ENCODE assay signal across 38 cellular contexts in the genomic region with DNA sequence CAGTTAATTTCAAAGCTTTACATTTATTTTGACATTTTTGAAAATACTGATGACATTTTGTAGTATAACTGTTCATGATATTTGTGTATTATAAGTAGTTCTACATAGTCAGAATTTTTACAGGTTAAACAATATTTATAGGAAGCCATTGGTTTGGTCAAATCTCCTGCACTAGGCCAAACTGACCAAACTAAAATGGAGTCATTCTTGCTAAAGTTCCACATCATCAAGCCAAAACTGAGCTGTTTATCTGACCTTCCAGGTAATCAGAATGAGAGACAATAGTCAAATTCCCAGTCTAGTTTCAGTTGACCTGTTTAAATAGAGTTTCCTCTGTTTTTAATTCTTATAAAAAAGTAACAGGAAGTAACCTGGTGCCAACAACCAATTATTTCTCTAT.
"Had no signal": no experiment of that assay in that cellular context is flagged by ENCODE, and none has a peak within 500 bp of the region (broad histone marks: within the 10 kb centered on the region; RNA-seq: fewer than 3 reads in every experiment).

No MANE protein-coding gene starts in this region.

- DNase-seq: activated CD4-positive, alpha-beta memory T cell treated with anti-CD3 and anti-CD28 coated beads, Interleukin-2, amount 10 ng/mL, durations not matched to agents 7 days and 5 days; activated CD4-positive, alpha-beta T cell treated with anti-CD3 and anti-CD28 coated beads for 1 hour; activated CD4-positive, alpha-beta T cell treated with anti-CD3 and anti-CD28 coated beads for 36 hours; activated CD4-positive, alpha-beta T cell treated with anti-CD3 and anti-CD28 coated beads for 48 hours; activated CD4-positive, alpha-beta T cell treated with anti-CD3 and anti-CD28 coated beads, Interleukin-2, amount 10 ng/mL, durations not matched to agents 7 days and 5 days; activated CD4-positive, alpha-beta T cell treated with anti-CD3 and anti-CD28 coated beads, Interleukin-2, amount 50 U/mL, for 48 hours; activated CD4-positive, CD25-positive, alpha-beta regulatory T cell; activated CD8-positive, alpha-beta memory T cell treated with anti-CD3 and anti-CD28 coated beads for 24 hours; activated CD8-positive, alpha-beta memory T cell treated with anti-CD3 and anti-CD28 coated beads, Interleukin-2, amount 10 ng/mL, durations not matched to agents 7 days and 5 days; activated CD8-positive, alpha-beta memory T cell treated with anti-CD3 and anti-CD28 coated beads, Interleukin-2, amount 50 U/mL, for 48 hours; activated CD8-positive, alpha-beta T cell treated with anti-CD3 and anti-CD28 coated beads, Interleukin-2, amount 10 ng/mL, durations not matched to agents 7 days and 5 days; activated effector memory CD4-positive, alpha-beta T cell treated with anti-CD3 and anti-CD28 coated beads, Interleukin-2, amount 50 U/mL, for 16 hours; activated gamma-delta T cell treated with Interleukin-2 at 50 U/mL for 16 hours; activated naive CD4-positive, alpha-beta T cell; activated naive CD4-positive, alpha-beta T cell treated with anti-CD3 and anti-CD28 coated beads for 36 hours; activated naive CD4-positive, alpha-beta T cell treated with anti-CD3 and anti-CD28 coated beads, Interleukin-2, amount 50 U/mL, for 16 hours; activated naive CD8-positive, alpha-beta T cell treated with anti-CD3 and anti-CD28 coated beads for 36 hours; activated T-cell treated with anti-CD3 and anti-CD28 coated beads, Interleukin-2, amount 50 U/mL, for 24 hours; activated T-cell treated with anti-CD3 and anti-CD28 coated beads, Interleukin-2, amount 50 U/mL, for 48 hours; adrenal gland; amniotic stem cell; aorta; body of pancreas; brain microvascular endothelial cell; central memory CD4-positive, alpha-beta T cell; T-helper 2 cell; T-helper 9 cell; WERI-Rb-1 had no signal

- FAIRE-seq: astrocyte, colon had no signal

- H3K4me3 ChIP-seq: adrenal gland, body of pancreas, breast epithelium had no signal

- H3K9me3 ChIP-seq: adrenal gland, body of pancreas, breast epithelium had no signal

- H3K4me1 Mint-ChIP-seq: activated CD4-positive, alpha-beta memory T cell treated with anti-CD3 and anti-CD28 coated beads, Interleukin-2, amount 10 ng/mL, durations not matched to agents 7 days and 5 days; activated CD4-positive, alpha-beta T cell treated with anti-CD3 and anti-CD28 coated beads for 36 hours; activated CD4-positive, alpha-beta T cell treated with anti-CD3 and anti-CD28 coated beads, Interleukin-2, amount 10 ng/mL, durations not matched to agents 7 days and 5 days; activated CD8-positive, alpha-beta memory T cell treated with anti-CD3 and anti-CD28 coated beads, Interleukin-2, amount 10 ng/mL, durations not matched to agents 7 days and 5 days; activated naive CD8-positive, alpha-beta T cell treated with anti-CD3 and anti-CD28 coated beads for 36 hours; activated T-helper 17 cell treated with anti-CD3 and anti-CD28 coated beads, Interleukin-2, amount 50 U/mL, for 72 hours had no signal

- H3K4me3 Mint-ChIP-seq: activated CD4-positive, alpha-beta memory T cell treated with anti-CD3 and anti-CD28 coated beads, Interleukin-2, amount 10 ng/mL, durations not matched to agents 7 days and 5 days; activated CD4-positive, alpha-beta T cell treated with anti-CD3 and anti-CD28 coated beads for 36 hours; activated CD4-positive, alpha-beta T cell treated with anti-CD3 and anti-CD28 coated beads, Interleukin-2, amount 10 ng/mL, durations not matched to agents 7 days and 5 days; activated CD8-positive, alpha-beta memory T cell treated with anti-CD3 and anti-CD28 coated beads, Interleukin-2, amount 10 ng/mL, durations not matched to agents 7 days and 5 days; activated CD8-positive, alpha-beta T cell treated with anti-CD3 and anti-CD28 coated beads, Interleukin-2, amount 10 ng/mL, durations not matched to agents 7 days and 5 days; activated naive CD4-positive, alpha-beta T cell treated with anti-CD3 and anti-CD28 coated beads for 36 hours; activated naive CD8-positive, alpha-beta T cell treated with anti-CD3 and anti-CD28 coated beads for 36 hours; activated T-cell treated with anti-CD3 and anti-CD28 coated beads, Interleukin-2, amount 50 U/mL, for 24 hours; activated T-helper 1 cell treated with anti-CD3 and anti-CD28 coated beads, Interleukin-12 subunit alpha, Interleukin-12 subunit beta, Interleukin-2, Interleukin-4 antibody, amounts not matched to agents 30 ng/mL and 10 ng/mL and 1 ng/mL, durations not matched to agents 14 hours and 24 hours and 36 hours; activated T-helper 17 cell treated with anti-CD3 and anti-CD28 coated beads, Interleukin-2, amount 50 U/mL, for 72 hours; T-helper 1 cell treated with Interleukin-12 subunit alpha and Interleukin-12 subunit beta and Interleukin-4 antibody, amounts not matched to agents 30 μg/mL and 1 μg/mL, for 36 hours; T-helper 2 cell treated with Interferon-gamma antibody and Interleukin-4, amounts not matched to agents 5 μg/mL and 100 μg/mL, for 36 hours; WTC11 had no signal

- H3K27ac Mint-ChIP-seq: activated CD4-positive, alpha-beta memory T cell treated with anti-CD3 and anti-CD28 coated beads, Interleukin-2, amount 10 ng/mL, durations not matched to agents 7 days and 5 days; activated CD4-positive, alpha-beta T cell treated with anti-CD3 and anti-CD28 coated beads for 36 hours; activated CD4-positive, alpha-beta T cell treated with anti-CD3 and anti-CD28 coated beads, Interleukin-2, amount 10 ng/mL, durations not matched to agents 7 days and 5 days; activated CD8-positive, alpha-beta memory T cell treated with anti-CD3 and anti-CD28 coated beads, Interleukin-2, amount 10 ng/mL, durations not matched to agents 7 days and 5 days; activated CD8-positive, alpha-beta T cell treated with anti-CD3 and anti-CD28 coated beads, Interleukin-2, amount 10 ng/mL, durations not matched to agents 7 days and 5 days; activated naive CD4-positive, alpha-beta T cell treated with anti-CD3 and anti-CD28 coated beads for 36 hours; activated naive CD4-positive, alpha-beta T cell treated with anti-CD3 and anti-CD28 coated beads, Interleukin-2, amount 50 U/mL, for 72 hours; activated naive CD8-positive, alpha-beta T cell treated with anti-CD3 and anti-CD28 coated beads for 36 hours; activated T-cell treated with anti-CD3 and anti-CD28 coated beads, Interleukin-2, amount 50 U/mL, for 24 hours; activated T-helper 1 cell treated with anti-CD3 and anti-CD28 coated beads, Interleukin-12 subunit alpha, Interleukin-12 subunit beta, Interleukin-2, Interleukin-4 antibody, amounts not matched to agents 30 ng/mL and 10 ng/mL and 1 ng/mL, durations not matched to agents 14 hours and 24 hours and 36 hours; activated T-helper 17 cell treated with anti-CD3 and anti-CD28 coated beads, Interleukin-2, amount 50 U/mL, for 72 hours; T-helper 1 cell treated with Interleukin-12 subunit alpha and Interleukin-12 subunit beta and Interleukin-4 antibody, amounts not matched to agents 30 μg/mL and 1 μg/mL, for 36 hours; T-helper 2 cell treated with Interferon-gamma antibody and Interleukin-4, amounts not matched to agents 5 μg/mL and 100 μg/mL, for 36 hours; WTC11 had no signal

- H3K9me3 Mint-ChIP-seq: activated CD4-positive, alpha-beta T cell treated with anti-CD3 and anti-CD28 coated beads, Interleukin-2, amount 10 ng/mL, durations not matched to agents 7 days and 5 days; activated naive CD8-positive, alpha-beta T cell treated with anti-CD3 and anti-CD28 coated beads for 36 hours; activated T-helper 1 cell treated with anti-CD3 and anti-CD28 coated beads, Interleukin-12 subunit alpha, Interleukin-12 subunit beta, Interleukin-2, Interleukin-4 antibody, amounts not matched to agents 30 ng/mL and 10 ng/mL and 1 ng/mL, durations not matched to agents 14 hours and 24 hours and 36 hours; T-helper 1 cell treated with Interleukin-12 subunit alpha and Interleukin-12 subunit beta and Interleukin-4 antibody, amounts not matched to agents 30 μg/mL and 1 μg/mL, for 36 hours; T-helper 2 cell treated with Interferon-gamma antibody and Interleukin-4, amounts not matched to agents 5 μg/mL and 100 μg/mL, for 36 hours had no signal

- ATAC-seq: activated CD4-positive, alpha-beta T cell treated with anti-CD3 and anti-CD28 coated beads for 36 hours; activated CD4-positive, CD25-positive, alpha-beta regulatory T cell treated with anti-CD3 and anti-CD28 coated beads, Interleukin-2, amount 50 U/mL, for 24 hours; activated CD8-positive, alpha-beta memory T cell treated with anti-CD3 and anti-CD28 coated beads, Interleukin-2, amount 10 ng/mL, durations not matched to agents 7 days and 5 days; activated CD8-positive, alpha-beta T cell treated with anti-CD3 and anti-CD28 coated beads, Interleukin-2, amount 10 ng/mL, durations not matched to agents 7 days and 5 days; activated naive CD4-positive, alpha-beta T cell treated with anti-CD3 and anti-CD28 coated beads, Interleukin-2, amount 50 U/mL, for 72 hours; activated T-helper 17 cell treated with anti-CD3 and anti-CD28 coated beads, Interleukin-2, amount 50 U/mL, for 72 hours; body of pancreas; WTC11 had no signal

- H3K27me3 Mint-ChIP-seq: activated CD4-positive, alpha-beta memory T cell treated with anti-CD3 and anti-CD28 coated beads, Interleukin-2, amount 10 ng/mL, durations not matched to agents 7 days and 5 days; activated CD4-positive, alpha-beta T cell treated with anti-CD3 and anti-CD28 coated beads for 36 hours; activated CD4-positive, alpha-beta T cell treated with anti-CD3 and anti-CD28 coated beads, Interleukin-2, amount 10 ng/mL, durations not matched to agents 7 days and 5 days; activated CD8-positive, alpha-beta memory T cell treated with anti-CD3 and anti-CD28 coated beads, Interleukin-2, amount 10 ng/mL, durations not matched to agents 7 days and 5 days; activated naive CD8-positive, alpha-beta T cell treated with anti-CD3 and anti-CD28 coated beads for 36 hours; activated T-cell treated with anti-CD3 and anti-CD28 coated beads, Interleukin-2, amount 50 U/mL, for 24 hours; activated T-helper 17 cell treated with anti-CD3 and anti-CD28 coated beads, Interleukin-2, amount 50 U/mL, for 72 hours had no signal

- H3K27me3 ChIP-seq: adrenal gland, body of pancreas, brain microvascular endothelial cell, breast epithelium had no signal

- H3K36me3 ChIP-seq: adrenal gland, brain microvascular endothelial cell, breast epithelium, WERI-Rb-1 had no signal

- H3K4me1 ChIP-seq: adrenal gland, body of pancreas, breast epithelium had no signal

- H3K27ac ChIP-seq: adrenal gland, body of pancreas, brain microvascular endothelial cell, breast epithelium, WERI-Rb-1 had no signal

- H3K36me3 Mint-ChIP-seq: activated CD8-positive, alpha-beta memory T cell treated with anti-CD3 and anti-CD28 coated beads, Interleukin-2, amount 10 ng/mL, durations not matched to agents 7 days and 5 days; activated naive CD4-positive, alpha-beta T cell treated with anti-CD3 and anti-CD28 coated beads, Interleukin-2, amount 50 U/mL, for 72 hours; activated naive CD8-positive, alpha-beta T cell treated with anti-CD3 and anti-CD28 coated beads for 36 hours had no signal
